8 cellular contexts compared by ENCODE assay signal in genomic region chr19:45585158-45585577, GRCh38. TPM values are rescaled to one million over a fixed set of nuclear protein-coding genes. Genes with fewer than 3 reads are reported as not detected.
A peak's percentile ranks its signal among the peaks of the same experiment; 100 is the strongest.
DNase-seq lines count a peak whose midpoint lies in the region; ATAC-seq and TF ChIP-seq lines count a peak whose summit lies in the region.

No MANE protein-coding gene starts in this region.

- peak overlapping the region; percentile 91 to 99 (median 96) for H3K27ac ChIP-seq in sigmoid colon

- 23 to 24% methylated on average over 7 of the region's 7 CpGs for WGBS in sigmoid colon, 2 donors

- no peak for TF ChIP-seq POLR2A in sigmoid colon (IDR thresholded peaks at IDR 0.05)

- peak overlapping the region; percentile 85 to 94 (median 90) for H3K4me3 Mint-ChIP-seq in T-cell

- peaks cover 0 to 1% (median 1%) of the 10 kb centered on the region in 3 donors for H3K27me3 ChIP-seq in sigmoid colon

- H3K27me3 Mint-ChIP-seq in T-cell, result peaks cover 12 to 16% of the 10 kb centered on the region in 2 donors

- TF ChIP-seq CTCF in GM12875 (IDR thresholded peaks at IDR 0.05; ENCODE audit: borderline replicate concordance, insufficient read depth, low read depth, low read length) (no peak), fibroblast of pulmonary artery (IDR thresholded peaks at IDR 0.05; ENCODE audit: low read length, missing control alignments) (no peak), sigmoid colon (IDR thresholded peaks at IDR 0.05) (no peak)

- TF ChIP-seq EP300 in sigmoid colon (IDR thresholded peaks at IDR 0.05), result no peak

- H3K36me3 Mint-ChIP-seq in T-cell, result peaks cover 4% of the 10 kb centered on the region

- H3K36me3 ChIP-seq in sigmoid colon, result no peaks in the 10 kb centered on the region

- H3K4me3 ChIP-seq in GM12875 (ENCODE audit: low read depth, low read length) (peak overlapping the region; percentile 91), fibroblast of pulmonary artery (replicated peaks; ENCODE audit: low read depth, low read length) (peak overlapping the region; percentile 94), sigmoid colon (peak overlapping the region; percentile 49 to 77 (median 62))

- DNase-seq in T-cell (no peak), fibroblast of pulmonary artery (ENCODE audit: low read depth) (no peak), sigmoid colon (no peak), NCI-H82 treated with DMSO at 0.1 percent for 48 hours (lab: John Stamatoyannopoulos, UW; ENCODE audit: unreplicated experiment) (no peak), NCI-H524 (lab: John Stamatoyannopoulos, UW) (no peak)
- DNase-seq in stimulated activated CD4-positive, alpha-beta T cell treated with anti-CD3 and anti-CD28 coated beads, Interleukin-2, amount 100 ng/mL, for 48 hours, result no peak

- intact Hi-C loops in sigmoid colon (cut with DNase I), result loop anchor here (2.0 to 10.0 kb wide), 2 partner anchors 76 to 150 kb away; no protein-coding TSS in a partner anchor

- ATAC-seq in T-cell (replicated peaks in 1 of 4), result no peak
- no peak for ATAC-seq in HG02938 (IDR thresholded peaks at IDR 0.05; ENCODE audit: unreplicated experiment)

- peaks cover 21 to 26% (median 24%) of the 10 kb centered on the region in 3 donors for H3K4me1 Mint-ChIP-seq in T-cell

- CTCF ChIA-PET in T-cell (lab: Charles Lee), result no interaction called here

- no peaks in the 10 kb centered on the region for H3K9me3 ChIP-seq in sigmoid colon

- no peaks in the 10 kb centered on the region for H3K9me3 Mint-ChIP-seq in T-cell

- peaks cover 0 to 12% (median 8%) of the 10 kb centered on the region in 4 donors for H3K4me1 ChIP-seq in sigmoid colon

- peak overlapping the region; percentile 94 to 100 for H3K27ac Mint-ChIP-seq in T-cell

- POLR2A ChIA-PET in T-cell (lab: Charles Lee), result no interaction called here

RNA-seq across cellular contexts. Expression of gene OPA3, which starts 0.6 kb away (rescaled TPM):
- total RNA-seq in T-cell (10 to 100 TPM in 2 of 5 donors, 1 to 10 TPM in 3; 7.9 to 11.4 (median 9.6) TPM), sigmoid colon (1 to 10 TPM; 5.4 to 9.9 (median 8.1) TPM)
- 10 to 100 TPM in 1 of 3 donors, 1 to 10 TPM in 2; 3.0 to 11.3 (median 4.4) TPM for polyA plus RNA-seq in sigmoid colon

RNA-seq across cellular contexts. Expression of gene GPR4, which starts 16.8 kb away (rescaled TPM):
- total RNA-seq in T-cell (under 1 TPM in 1 of 5 donors, not detected in 4; 0.20 TPM), sigmoid colon (1 to 10 TPM in 1 of 4 donors, under 1 TPM in 3; 0.55 to 1.9 (median 0.85) TPM)
- polyA plus RNA-seq in sigmoid colon, result 1 to 10 TPM in 2 of 3 donors, under 1 TPM in 1; 0.46 to 1.8 (median 1.8) TPM

RNA-seq across cellular contexts. Expression of gene EML2, which starts 54.0 kb away (rescaled TPM):
- total RNA-seq in T-cell (10 to 100 TPM; 63.7 to 90.5 (median 74.1) TPM), sigmoid colon (10 to 100 TPM; 10.4 to 34.6 (median 14.7) TPM)
- polyA plus RNA-seq in sigmoid colon, result 10 to 100 TPM; 40.2 to 75.6 (median 40.5) TPM
